In the genomic region with DNA sequence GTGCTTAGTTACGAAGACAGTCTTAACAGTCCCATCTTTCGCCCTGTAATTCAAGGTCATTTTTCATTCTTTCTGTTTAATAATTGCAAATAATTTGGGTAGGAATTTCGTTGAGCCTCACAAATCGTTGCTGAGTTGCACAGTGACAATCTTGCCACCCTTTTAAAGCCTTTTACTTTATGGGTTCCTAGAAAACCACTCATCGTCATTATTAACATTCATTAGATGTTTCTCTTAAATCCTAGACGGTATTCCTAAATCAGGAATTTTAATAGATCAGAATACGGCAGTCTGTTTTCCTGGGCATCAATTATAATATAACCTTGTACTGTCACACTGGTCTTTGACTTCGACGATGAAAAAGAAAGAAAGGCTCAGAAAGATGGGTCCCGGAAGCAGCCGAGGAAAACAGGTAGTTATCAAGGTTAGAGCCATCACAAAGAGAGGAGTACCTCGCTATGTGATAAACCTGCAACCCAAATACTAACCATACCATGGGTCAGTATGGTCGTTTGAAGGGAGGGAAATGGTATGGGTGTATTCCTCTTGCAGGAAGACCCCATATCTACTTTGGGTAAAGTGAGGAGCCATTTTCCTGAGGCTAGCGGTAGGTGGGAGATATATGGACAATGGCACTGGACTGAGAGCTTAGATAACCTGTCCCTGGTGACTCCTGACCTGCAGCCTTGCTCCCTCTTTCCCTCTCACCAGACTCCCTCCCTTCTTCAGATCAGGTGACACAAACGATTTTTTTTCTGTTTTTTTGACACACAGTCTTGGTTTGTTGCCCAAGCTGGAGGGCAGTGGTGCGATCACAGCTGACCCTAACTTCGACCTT, we compare ENCODE assay signal across 1 cellular context.
A peak's percentile ranks its signal among the peaks of the same experiment; 100 is the strongest.
TF ChIP-seq lines count a peak whose summit lies in the region.

No MANE protein-coding gene starts in this region.

TF ChIP-seq in HepG2, 621 proteins besides CTCF, POLR2A, EP300 and RAD21 (continued from another document and continues in another):
- TF ChIP-seq, protein P1, sequence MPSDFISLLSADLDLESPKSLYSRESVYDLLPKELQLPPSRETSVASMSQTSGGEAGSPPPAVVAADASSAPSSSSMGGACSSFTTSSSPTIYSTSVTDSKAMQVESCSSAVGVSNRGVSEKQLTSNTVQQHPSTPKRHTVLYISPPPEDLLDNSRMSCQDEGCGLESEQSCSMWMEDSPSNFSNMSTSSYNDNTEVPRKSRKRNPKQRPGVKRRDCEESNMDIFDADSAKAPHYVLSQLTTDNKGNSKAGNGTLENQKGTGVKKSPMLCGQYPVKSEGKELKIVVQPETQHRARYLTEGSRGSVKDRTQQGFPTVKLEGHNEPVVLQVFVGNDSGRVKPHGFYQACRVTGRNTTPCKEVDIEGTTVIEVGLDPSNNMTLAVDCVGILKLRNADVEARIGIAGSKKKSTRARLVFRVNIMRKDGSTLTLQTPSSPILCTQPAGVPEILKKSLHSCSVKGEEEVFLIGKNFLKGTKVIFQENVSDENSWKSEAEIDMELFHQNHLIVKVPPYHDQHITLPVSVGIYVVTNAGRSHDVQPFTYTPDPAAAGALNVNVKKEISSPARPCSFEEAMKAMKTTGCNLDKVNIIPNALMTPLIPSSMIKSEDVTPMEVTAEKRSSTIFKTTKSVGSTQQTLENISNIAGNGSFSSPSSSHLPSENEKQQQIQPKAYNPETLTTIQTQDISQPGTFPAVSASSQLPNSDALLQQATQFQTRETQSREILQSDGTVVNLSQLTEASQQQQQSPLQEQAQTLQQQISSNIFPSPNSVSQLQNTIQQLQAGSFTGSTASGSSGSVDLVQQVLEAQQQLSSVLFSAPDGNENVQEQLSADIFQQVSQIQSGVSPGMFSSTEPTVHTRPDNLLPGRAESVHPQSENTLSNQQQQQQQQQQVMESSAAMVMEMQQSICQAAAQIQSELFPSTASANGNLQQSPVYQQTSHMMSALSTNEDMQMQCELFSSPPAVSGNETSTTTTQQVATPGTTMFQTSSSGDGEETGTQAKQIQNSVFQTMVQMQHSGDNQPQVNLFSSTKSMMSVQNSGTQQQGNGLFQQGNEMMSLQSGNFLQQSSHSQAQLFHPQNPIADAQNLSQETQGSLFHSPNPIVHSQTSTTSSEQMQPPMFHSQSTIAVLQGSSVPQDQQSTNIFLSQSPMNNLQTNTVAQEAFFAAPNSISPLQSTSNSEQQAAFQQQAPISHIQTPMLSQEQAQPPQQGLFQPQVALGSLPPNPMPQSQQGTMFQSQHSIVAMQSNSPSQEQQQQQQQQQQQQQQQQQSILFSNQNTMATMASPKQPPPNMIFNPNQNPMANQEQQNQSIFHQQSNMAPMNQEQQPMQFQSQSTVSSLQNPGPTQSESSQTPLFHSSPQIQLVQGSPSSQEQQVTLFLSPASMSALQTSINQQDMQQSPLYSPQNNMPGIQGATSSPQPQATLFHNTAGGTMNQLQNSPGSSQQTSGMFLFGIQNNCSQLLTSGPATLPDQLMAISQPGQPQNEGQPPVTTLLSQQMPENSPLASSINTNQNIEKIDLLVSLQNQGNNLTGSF (CRISPR knock-in tag; IDR thresholded peaks at IDR 0.05) = no peak; the same call in 1 of the 2 replicates
- TF ChIP-seq, protein P2, sequence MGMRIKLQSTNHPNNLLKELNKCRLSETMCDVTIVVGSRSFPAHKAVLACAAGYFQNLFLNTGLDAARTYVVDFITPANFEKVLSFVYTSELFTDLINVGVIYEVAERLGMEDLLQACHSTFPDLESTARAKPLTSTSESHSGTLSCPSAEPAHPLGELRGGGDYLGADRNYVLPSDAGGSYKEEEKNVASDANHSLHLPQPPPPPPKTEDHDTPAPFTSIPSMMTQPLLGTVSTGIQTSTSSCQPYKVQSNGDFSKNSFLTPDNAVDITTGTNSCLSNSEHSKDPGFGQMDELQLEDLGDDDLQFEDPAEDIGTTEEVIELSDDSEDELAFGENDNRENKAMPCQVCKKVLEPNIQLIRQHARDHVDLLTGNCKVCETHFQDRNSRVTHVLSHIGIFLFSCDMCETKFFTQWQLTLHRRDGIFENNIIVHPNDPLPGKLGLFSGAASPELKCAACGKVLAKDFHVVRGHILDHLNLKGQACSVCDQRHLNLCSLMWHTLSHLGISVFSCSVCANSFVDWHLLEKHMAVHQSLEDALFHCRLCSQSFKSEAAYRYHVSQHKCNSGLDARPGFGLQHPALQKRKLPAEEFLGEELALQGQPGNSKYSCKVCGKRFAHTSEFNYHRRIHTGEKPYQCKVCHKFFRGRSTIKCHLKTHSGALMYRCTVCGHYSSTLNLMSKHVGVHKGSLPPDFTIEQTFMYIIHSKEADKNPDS (CRISPR knock-in tag; IDR thresholded peaks at IDR 0.05) = no peak
- no peak for TF ChIP-seq JDP2 (CRISPR knock-in tag; IDR thresholded peaks at IDR 0.05; ENCODE audit: borderline replicate concordance)
- TF ChIP-seq, protein P3, sequence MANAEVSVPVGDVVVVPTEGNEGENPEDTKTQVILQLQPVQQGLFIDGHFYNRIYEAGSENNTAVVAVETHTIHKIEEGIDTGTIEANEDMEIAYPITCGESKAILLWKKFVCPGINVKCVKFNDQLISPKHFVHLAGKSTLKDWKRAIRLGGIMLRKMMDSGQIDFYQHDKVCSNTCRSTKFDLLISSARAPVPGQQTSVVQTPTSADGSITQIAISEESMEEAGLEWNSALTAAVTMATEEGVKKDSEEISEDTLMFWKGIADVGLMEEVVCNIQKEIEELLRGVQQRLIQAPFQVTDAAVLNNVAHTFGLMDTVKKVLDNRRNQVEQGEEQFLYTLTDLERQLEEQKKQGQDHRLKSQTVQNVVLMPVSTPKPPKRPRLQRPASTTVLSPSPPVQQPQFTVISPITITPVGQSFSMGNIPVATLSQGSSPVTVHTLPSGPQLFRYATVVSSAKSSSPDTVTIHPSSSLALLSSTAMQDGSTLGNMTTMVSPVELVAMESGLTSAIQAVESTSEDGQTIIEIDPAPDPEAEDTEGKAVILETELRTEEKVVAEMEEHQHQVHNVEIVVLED (CRISPR knock-in tag; IDR thresholded peaks at IDR 0.05; ENCODE audit: borderline replicate concordance) = no peak; the same call in 1 of the 2 replicates
- TF ChIP-seq, protein P4, sequence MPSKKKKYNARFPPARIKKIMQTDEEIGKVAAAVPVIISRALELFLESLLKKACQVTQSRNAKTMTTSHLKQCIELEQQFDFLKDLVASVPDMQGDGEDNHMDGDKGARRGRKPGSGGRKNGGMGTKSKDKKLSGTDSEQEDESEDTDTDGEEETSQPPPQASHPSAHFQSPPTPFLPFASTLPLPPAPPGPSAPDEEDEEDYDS (CRISPR knock-in tag; IDR thresholded peaks at IDR 0.05) = no peak; the same call in 1 of the 2 replicates
- no peak for TF ChIP-seq ZKSCAN8 (CRISPR knock-in tag; IDR thresholded peaks at IDR 0.05; ENCODE audit: borderline replicate concordance)
- TF ChIP-seq, protein P5, sequence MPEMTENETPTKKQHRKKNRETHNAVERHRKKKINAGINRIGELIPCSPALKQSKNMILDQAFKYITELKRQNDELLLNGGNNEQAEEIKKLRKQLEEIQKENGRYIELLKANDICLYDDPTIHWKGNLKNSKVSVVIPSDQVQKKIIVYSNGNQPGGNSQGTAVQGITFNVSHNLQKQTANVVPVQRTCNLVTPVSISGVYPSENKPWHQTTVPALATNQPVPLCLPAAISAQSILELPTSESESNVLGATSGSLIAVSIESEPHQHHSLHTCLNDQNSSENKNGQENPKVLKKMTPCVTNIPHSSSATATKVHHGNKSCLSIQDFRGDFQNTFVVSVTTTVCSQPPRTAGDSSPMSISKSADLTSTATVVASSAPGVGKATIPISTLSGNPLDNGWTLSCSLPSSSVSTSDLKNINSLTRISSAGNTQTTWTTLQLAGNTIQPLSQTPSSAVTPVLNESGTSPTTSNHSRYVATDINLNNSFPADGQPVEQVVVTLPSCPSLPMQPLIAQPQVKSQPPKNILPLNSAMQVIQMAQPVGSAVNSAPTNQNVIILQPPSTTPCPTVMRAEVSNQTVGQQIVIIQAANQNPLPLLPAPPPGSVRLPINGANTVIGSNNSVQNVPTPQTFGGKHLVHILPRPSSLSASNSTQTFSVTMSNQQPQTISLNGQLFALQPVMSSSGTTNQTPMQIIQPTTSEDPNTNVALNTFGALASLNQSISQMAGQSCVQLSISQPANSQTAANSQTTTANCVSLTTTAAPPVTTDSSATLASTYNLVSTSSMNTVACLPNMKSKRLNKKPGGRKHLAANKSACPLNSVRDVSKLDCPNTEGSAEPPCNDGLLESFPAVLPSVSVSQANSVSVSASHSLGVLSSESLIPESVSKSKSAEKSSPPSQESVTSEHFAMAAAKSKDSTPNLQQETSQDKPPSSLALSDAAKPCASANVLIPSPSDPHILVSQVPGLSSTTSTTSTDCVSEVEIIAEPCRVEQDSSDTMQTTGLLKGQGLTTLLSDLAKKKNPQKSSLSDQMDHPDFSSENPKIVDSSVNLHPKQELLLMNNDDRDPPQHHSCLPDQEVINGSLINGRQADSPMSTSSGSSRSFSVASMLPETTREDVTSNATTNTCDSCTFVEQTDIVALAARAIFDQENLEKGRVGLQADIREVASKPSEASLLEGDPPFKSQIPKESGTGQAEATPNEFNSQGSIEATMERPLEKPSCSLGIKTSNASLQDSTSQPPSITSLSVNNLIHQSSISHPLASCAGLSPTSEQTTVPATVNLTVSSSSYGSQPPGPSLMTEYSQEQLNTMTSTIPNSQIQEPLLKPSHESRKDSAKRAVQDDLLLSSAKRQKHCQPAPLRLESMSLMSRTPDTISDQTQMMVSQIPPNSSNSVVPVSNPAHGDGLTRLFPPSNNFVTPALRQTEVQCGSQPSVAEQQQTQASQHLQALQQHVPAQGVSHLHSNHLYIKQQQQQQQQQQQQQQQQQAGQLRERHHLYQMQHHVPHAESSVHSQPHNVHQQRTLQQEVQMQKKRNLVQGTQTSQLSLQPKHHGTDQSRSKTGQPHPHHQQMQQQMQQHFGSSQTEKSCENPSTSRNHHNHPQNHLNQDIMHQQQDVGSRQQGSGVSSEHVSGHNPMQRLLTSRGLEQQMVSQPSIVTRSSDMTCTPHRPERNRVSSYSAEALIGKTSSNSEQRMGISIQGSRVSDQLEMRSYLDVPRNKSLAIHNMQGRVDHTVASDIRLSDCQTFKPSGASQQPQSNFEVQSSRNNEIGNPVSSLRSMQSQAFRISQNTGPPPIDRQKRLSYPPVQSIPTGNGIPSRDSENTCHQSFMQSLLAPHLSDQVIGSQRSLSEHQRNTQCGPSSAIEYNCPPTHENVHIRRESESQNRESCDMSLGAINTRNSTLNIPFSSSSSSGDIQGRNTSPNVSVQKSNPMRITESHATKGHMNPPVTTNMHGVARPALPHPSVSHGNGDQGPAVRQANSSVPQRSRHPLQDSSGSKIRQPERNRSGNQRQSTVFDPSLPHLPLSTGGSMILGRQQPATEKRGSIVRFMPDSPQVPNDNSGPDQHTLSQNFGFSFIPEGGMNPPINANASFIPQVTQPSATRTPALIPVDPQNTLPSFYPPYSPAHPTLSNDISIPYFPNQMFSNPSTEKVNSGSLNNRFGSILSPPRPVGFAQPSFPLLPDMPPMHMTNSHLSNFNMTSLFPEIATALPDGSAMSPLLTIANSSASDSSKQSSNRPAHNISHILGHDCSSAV (CRISPR knock-in tag; IDR thresholded peaks at IDR 0.05; ENCODE audit: borderline replicate concordance) = no peak
- no peak for TF ChIP-seq PHB2 (IDR thresholded peaks at IDR 0.05; ENCODE audit: partially characterized antibody)
- TF ChIP-seq SIX1 (CRISPR knock-in tag; IDR thresholded peaks at IDR 0.05; ENCODE audit: borderline replicate concordance) = no peak
- TF ChIP-seq, protein P6, sequence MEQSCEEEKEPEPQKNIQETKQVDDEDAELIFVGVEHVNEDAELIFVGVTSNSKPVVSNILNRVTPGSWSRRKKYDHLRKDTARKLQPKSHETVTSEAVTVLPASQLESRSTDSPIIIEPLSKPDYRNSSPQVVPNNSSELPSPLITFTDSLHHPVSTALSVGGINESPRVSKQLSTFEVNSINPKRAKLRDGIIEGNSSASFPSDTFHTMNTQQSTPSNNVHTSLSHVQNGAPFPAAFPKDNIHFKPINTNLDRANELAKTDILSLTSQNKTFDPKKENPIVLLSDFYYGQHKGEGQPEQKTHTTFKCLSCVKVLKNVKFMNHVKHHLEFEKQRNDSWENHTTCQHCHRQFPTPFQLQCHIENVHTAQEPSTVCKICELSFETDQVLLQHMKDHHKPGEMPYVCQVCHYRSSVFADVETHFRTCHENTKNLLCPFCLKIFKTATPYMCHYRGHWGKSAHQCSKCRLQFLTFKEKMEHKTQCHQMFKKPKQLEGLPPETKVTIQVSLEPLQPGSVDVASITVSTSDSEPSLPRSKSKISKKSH (CRISPR knock-in tag; IDR thresholded peaks at IDR 0.05; ENCODE audit: borderline replicate concordance) = no peak
- TF ChIP-seq, protein P7, sequence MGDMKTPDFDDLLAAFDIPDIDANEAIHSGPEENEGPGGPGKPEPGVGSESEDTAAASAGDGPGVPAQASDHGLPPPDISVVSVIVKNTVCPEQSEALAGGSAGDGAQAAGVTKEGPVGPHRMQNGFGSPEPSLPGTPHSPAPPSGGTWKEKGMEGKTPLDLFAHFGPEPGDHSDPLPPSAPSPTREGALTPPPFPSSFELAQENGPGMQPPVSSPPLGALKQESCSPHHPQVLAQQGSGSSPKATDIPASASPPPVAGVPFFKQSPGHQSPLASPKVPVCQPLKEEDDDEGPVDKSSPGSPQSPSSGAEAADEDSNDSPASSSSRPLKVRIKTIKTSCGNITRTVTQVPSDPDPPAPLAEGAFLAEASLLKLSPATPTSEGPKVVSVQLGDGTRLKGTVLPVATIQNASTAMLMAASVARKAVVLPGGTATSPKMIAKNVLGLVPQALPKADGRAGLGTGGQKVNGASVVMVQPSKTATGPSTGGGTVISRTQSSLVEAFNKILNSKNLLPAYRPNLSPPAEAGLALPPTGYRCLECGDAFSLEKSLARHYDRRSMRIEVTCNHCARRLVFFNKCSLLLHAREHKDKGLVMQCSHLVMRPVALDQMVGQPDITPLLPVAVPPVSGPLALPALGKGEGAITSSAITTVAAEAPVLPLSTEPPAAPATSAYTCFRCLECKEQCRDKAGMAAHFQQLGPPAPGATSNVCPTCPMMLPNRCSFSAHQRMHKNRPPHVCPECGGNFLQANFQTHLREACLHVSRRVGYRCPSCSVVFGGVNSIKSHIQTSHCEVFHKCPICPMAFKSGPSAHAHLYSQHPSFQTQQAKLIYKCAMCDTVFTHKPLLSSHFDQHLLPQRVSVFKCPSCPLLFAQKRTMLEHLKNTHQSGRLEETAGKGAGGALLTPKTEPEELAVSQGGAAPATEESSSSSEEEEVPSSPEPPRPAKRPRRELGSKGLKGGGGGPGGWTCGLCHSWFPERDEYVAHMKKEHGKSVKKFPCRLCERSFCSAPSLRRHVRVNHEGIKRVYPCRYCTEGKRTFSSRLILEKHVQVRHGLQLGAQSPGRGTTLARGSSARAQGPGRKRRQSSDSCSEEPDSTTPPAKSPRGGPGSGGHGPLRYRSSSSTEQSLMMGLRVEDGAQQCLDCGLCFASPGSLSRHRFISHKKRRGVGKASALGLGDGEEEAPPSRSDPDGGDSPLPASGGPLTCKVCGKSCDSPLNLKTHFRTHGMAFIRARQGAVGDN (CRISPR knock-in tag; IDR thresholded peaks at IDR 0.05) = no peak
- TF ChIP-seq MATR3 (CRISPR knock-in tag; IDR thresholded peaks at IDR 0.05) = no peak
- no peak for TF ChIP-seq PHF20 (CRISPR knock-in tag; IDR thresholded peaks at IDR 0.05)
- no peak for TF ChIP-seq NKX3-1 (CRISPR knock-in tag; IDR thresholded peaks at IDR 0.05)
- TF ChIP-seq, protein P8, sequence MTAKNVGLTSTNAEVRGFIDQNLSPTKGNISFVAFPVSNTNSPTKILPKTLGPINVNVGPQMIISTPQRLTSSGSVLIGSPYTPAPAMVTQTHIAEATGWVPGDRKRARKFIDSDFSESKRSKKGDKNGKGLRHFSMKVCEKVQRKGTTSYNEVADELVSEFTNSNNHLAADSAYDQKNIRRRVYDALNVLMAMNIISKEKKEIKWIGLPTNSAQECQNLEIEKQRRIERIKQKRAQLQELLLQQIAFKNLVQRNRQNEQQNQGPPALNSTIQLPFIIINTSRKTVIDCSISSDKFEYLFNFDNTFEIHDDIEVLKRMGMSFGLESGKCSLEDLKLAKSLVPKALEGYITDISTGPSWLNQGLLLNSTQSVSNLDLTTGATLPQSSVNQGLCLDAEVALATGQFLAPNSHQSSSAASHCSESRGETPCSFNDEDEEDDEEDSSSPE (CRISPR knock-in tag; IDR thresholded peaks at IDR 0.05) = no peak
- TF ChIP-seq SMARCE1 (IDR thresholded peaks at IDR 0.05; ENCODE audit: borderline replicate concordance) = no peak
- no peak for TF ChIP-seq AKAP8 (CRISPR knock-in tag; IDR thresholded peaks at IDR 0.05)
- TF ChIP-seq ARNT (IDR thresholded peaks at IDR 0.05) = no peak
- no peak for TF ChIP-seq MLLT10 (CRISPR knock-in tag; IDR thresholded peaks at IDR 0.05)
- 0 out of 2 replicates have a peak, but pooled peaks have one; percentile 30 for TF ChIP-seq RFXAP (CRISPR knock-in tag; IDR thresholded peaks at IDR 0.05; ENCODE audit: borderline replicate concordance)
